ENCODE assay signal across 25 cellular contexts in the genomic region with DNA sequence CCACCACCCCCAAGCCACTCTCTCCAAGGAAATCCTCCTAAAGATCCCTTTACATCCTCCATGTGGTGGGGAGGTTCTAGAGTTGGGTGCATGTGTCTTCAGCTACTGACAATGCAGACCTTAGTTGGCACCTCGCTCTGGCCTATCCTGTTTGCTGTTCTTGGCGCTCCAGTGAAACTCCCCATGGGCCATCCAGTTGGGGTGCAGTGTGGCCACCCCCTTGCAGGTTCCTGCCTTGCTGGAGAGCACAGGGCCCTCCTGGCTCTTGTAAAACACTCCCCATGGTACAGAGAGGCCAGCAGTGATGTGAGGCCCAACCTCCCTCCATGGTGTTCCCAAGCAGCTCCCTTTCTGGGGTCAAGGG. TPM values are rescaled to one million over a fixed set of nuclear protein-coding genes. Genes with fewer than 3 reads are reported as not detected.
DNase-seq lines count a peak whose midpoint lies in the region; TF ChIP-seq lines count a peak whose summit lies in the region.
"Had no signal": no experiment of that assay in that cellular context is flagged by ENCODE, and none has a peak within 500 bp of the region (broad histone marks: within the 10 kb centered on the region; RNA-seq: fewer than 3 reads in every experiment).

No MANE protein-coding gene starts in this region.

- H3K4me3 ChIP-seq in BLaER1 treated with 17β-estradiol and CSF1 and Interleukin-3, amounts not matched to agents 10 nM and 100 nM, result peak overlapping the region in 4 of 10 experiments; percentile 11 to 44 (median 29); a peak in 2 of 20 replicates
- H3K4me3 ChIP-seq in skeletal muscle tissue (ENCODE audit: low read length in 3 of 3) (no peak overlapping the region), endodermal cell (ENCODE audit: low read length) (no peak overlapping the region), osteoblast (ENCODE audit: insufficient read depth, low read length) (no peak overlapping the region)
- H3K4me3 ChIP-seq: PC-9 had no signal

- no peaks in the 10 kb centered on the region for H3K36me3 ChIP-seq in BLaER1 treated with 17β-estradiol and CSF1 and Interleukin-3, amounts not matched to agents 10 nM and 100 nM
- peaks cover 2 to 12% (median 7%) of the 10 kb centered on the region in 3 donors for H3K36me3 ChIP-seq in skeletal muscle tissue (ENCODE audit: control insufficient read depth in 3 of 3, insufficient read depth in 3 of 3, low read length in 3 of 3)
- no peaks in the 10 kb centered on the region for H3K36me3 ChIP-seq in endodermal cell (ENCODE audit: control insufficient read depth, insufficient read depth, low read length)
- no peaks in the 10 kb centered on the region for H3K36me3 ChIP-seq in osteoblast (ENCODE audit: insufficient read depth, low read length)
- H3K36me3 ChIP-seq: BE2C had no signal

- H3K4me1 ChIP-seq in BLaER1 treated with 17β-estradiol and CSF1 and Interleukin-3, amounts not matched to agents 10 nM and 100 nM, result peaks cover 23 to 62% (median 56%) of the 10 kb centered on the region in 10 experiments
- H3K4me1 ChIP-seq in skeletal muscle tissue (ENCODE audit: control insufficient read depth in 3 of 3, insufficient read depth in 3 of 3, low read length in 3 of 3) (peaks cover 50 to 58% (median 56%) of the 10 kb centered on the region in 3 donors), endodermal cell (ENCODE audit: control insufficient read depth, insufficient read depth, low read length) (no peaks in the 10 kb centered on the region), osteoblast (ENCODE audit: insufficient read depth, low read length) (no peaks in the 10 kb centered on the region)

- no peaks in the 10 kb centered on the region for H3K27me3 ChIP-seq in BLaER1 treated with 17β-estradiol and CSF1 and Interleukin-3, amounts not matched to agents 10 nM and 100 nM
- H3K27me3 ChIP-seq in skeletal muscle tissue (ENCODE audit: control insufficient read depth in 3 of 3, insufficient read depth in 3 of 3, low read length in 3 of 3), result no peaks in the 10 kb centered on the region
- no peaks in the 10 kb centered on the region for H3K27me3 ChIP-seq in endodermal cell (ENCODE audit: control insufficient read depth, insufficient read depth, low read length, poor library complexity, severe bottlenecking)
- peaks cover 13% of the 10 kb centered on the region for H3K27me3 ChIP-seq in osteoblast (ENCODE audit: insufficient read depth, low read length)
- H3K27me3 ChIP-seq: BE2C had no signal

- 93 to 97% methylated on average over 2 of the region's 2 CpGs for WGBS in endodermal cell (ENCODE audit: insufficient coverage in 1 of 2, insufficient read length in 1 of 2), 2 experiments

- peak overlapping the region; percentile 43 to 98 (median 92) for H3K4me2 ChIP-seq in BLaER1 treated with 17β-estradiol and CSF1 and Interleukin-3, amounts not matched to agents 10 nM and 100 nM
- H3K4me2 ChIP-seq in osteoblast (ENCODE audit: insufficient read depth, low read length), result no peak overlapping the region
- H3K4me2 ChIP-seq: KMS-11, PC-9 had no signal

- H4K20me1 ChIP-seq in BLaER1 treated with 17β-estradiol and CSF1 and Interleukin-3, amounts not matched to agents 10 nM and 100 nM, result peaks cover 0 to 7% (median 0%) of the 10 kb centered on the region in 11 experiments; a peak in 2 of 22 replicates
- H4K20me1 ChIP-seq in osteoblast (ENCODE audit: insufficient read depth, low read length), result no peaks in the 10 kb centered on the region

- no peaks in the 10 kb centered on the region for H3K27me3 Mint-ChIP-seq in neural crest cell (ENCODE audit: low read depth)
- H3K27me3 Mint-ChIP-seq in endodermal cell (ENCODE audit: insufficient read depth), result peaks cover 4% of the 10 kb centered on the region

- H3K9me3 ChIP-seq in BLaER1 treated with 17β-estradiol and CSF1 and Interleukin-3, amounts not matched to agents 10 nM and 100 nM (replicated peaks in 1 of 11), result peaks cover 0 to 14% (median 12%) of the 10 kb centered on the region in 11 experiments; a peak in 17 of 22 replicates
- H3K9me3 ChIP-seq in skeletal muscle tissue (ENCODE audit: control insufficient read depth in 3 of 3, low read length in 3 of 3) (no peaks in the 10 kb centered on the region), endodermal cell (ENCODE audit: control insufficient read depth, low read length) (no peaks in the 10 kb centered on the region), osteoblast (ENCODE audit: low read depth, low read length) (no peaks in the 10 kb centered on the region)
- H3K9me3 ChIP-seq: BE2C had no signal

- H3K9ac ChIP-seq in BLaER1 treated with 17β-estradiol and CSF1 and Interleukin-3, amounts not matched to agents 10 nM and 100 nM, result peak overlapping the region in 4 of 11 experiments; percentile 45 to 63 (median 53); a peak in 4 of 22 replicates
- H3K9ac ChIP-seq in skeletal muscle tissue (ENCODE audit: low read depth in 1 of 3, low read length in 3 of 3) (peak overlapping the region in 2 of 3 donors; percentile 16 to 65), endodermal cell (ENCODE audit: extremely low read depth, low read length, poor library complexity, severe bottlenecking) (no peak overlapping the region)
- H3K9ac ChIP-seq: KMS-11 had no signal

- H2AFZ ChIP-seq in osteoblast (ENCODE audit: low read length), result no peak overlapping the region
- H2AFZ ChIP-seq: PC-9 had no signal

- no peaks in the 10 kb centered on the region for H3K79me2 ChIP-seq in osteoblast (ENCODE audit: insufficient read depth, low read length)

- H3K9me3 Mint-ChIP-seq in neural crest cell (peaks cover 2% of the 10 kb centered on the region), endodermal cell (no peaks in the 10 kb centered on the region)

- H3K36me3 Mint-ChIP-seq in neural crest cell (ENCODE audit: low read depth), result no peaks in the 10 kb centered on the region
- H3K36me3 Mint-ChIP-seq in endodermal cell (ENCODE audit: low read depth), result no peaks in the 10 kb centered on the region
- H3K36me3 Mint-ChIP-seq: CD4-positive, CD25-positive, alpha-beta regulatory T cell had no signal

- peaks cover 9% of the 10 kb centered on the region for H3K4me1 Mint-ChIP-seq in neural crest cell
- H3K4me1 Mint-ChIP-seq in endodermal cell, result no peaks in the 10 kb centered on the region
- H3K4me1 Mint-ChIP-seq: CD4-positive, CD25-positive, alpha-beta regulatory T cell had no signal

- DNase-seq in neural crest cell (ENCODE audit: low read depth, low spot score) (no peak), GDM1 (lab: John Stamatoyannopoulos, UW) (no peak), endodermal cell (no peak), osteoblast (ENCODE audit: insufficient read length, low spot score, missing footprints) (no peak)
- no peak for DNase-seq in activated effector memory CD4-positive, alpha-beta T cell treated with anti-CD3 and anti-CD28 coated beads, Interleukin-2, amount 50 U/mL, for 16 hours
- DNase-seq: 8988T; ACHN; CD4-positive, CD25-positive, alpha-beta regulatory T cell; H7; NCI-H1048; NCI-H1417; NCI-H1694; NCI-H2029 treated with DMSO at 0.1 percent for 48 hours; NCI-H526 treated with DMSO at 0.1 percent for 48 hours; SHP77 had no signal

- TF ChIP-seq CTCF in neural crest cell (conservative IDR thresholded peaks at IDR 0.05) (no peak), endodermal cell (conservative IDR thresholded peaks at IDR 0.05) (no peak), osteoblast (IDR thresholded peaks at IDR 0.05; ENCODE audit: extremely low read depth, low read depth, low read length) (no peak)

- H3K27ac Mint-ChIP-seq in neural crest cell (ENCODE audit: unreplicated experiment), result peak overlapping the region; percentile 60
- H3K27ac Mint-ChIP-seq in endodermal cell, result no peak overlapping the region

- no peak overlapping the region for H3K4me3 Mint-ChIP-seq in neural crest cell
- no peak overlapping the region for H3K4me3 Mint-ChIP-seq in endodermal cell
- H3K4me3 Mint-ChIP-seq: CD4-positive, CD25-positive, alpha-beta regulatory T cell had no signal

- peak overlapping the region in 7 of 11 experiments; percentile 46 to 72 (median 61); a peak in 10 of 22 replicates for H3K27ac ChIP-seq in BLaER1 treated with 17β-estradiol and CSF1 and Interleukin-3, amounts not matched to agents 10 nM and 100 nM
- H3K27ac ChIP-seq in cingulate gyrus (ENCODE audit: low read depth, low read length) (peak overlapping the region; percentile 24), skeletal muscle tissue (ENCODE audit: low read depth, low read length) (peak overlapping the region; percentile 70), endodermal cell (ENCODE audit: low read depth, low read length) (no peak overlapping the region), osteoblast (ENCODE audit: low read depth, low read length) (no peak overlapping the region)
- H3K27ac ChIP-seq: KMS-11, PC-9 had no signal

RNA-seq across cellular contexts. Expression of gene STH, which starts 22.7 kb away (rescaled TPM):
- total RNA-seq in neural crest cell (not detected in 2 replicates), skeletal muscle tissue (not detected), endodermal cell (not detected), osteoblast (not detected in 2 replicates)
- not detected for polyA plus RNA-seq in endodermal cell (2013, experiment 1 of 2)
- not detected for polyA plus RNA-seq in endodermal cell (2013, experiment 2 of 2)
- total RNA-seq: CD4-positive, CD25-positive, alpha-beta regulatory T cell; H7; IMR-90; NCI-H460; PC-9; RPMI7951; SK-MEL-5 had no signal
- polyA plus RNA-seq: CD4-positive, CD25-positive, alpha-beta regulatory T cell; IMR-90 had no signal

Comparison
In these comparisons a context has a peak if more than half of its experiments do, and no peak if none do; other contexts are left out.
1. H3K27ac ChIP-seq: peak in BLaER1 treated with 17β-estradiol and CSF1 and Interleukin-3, amounts not matched to agents 10 nM and 100 nM (7 of 11), cingulate gyrus (single experiment) and skeletal muscle tissue (single experiment); none in endodermal cell (single experiment) and osteoblast (single experiment).